In the genomic region with DNA sequence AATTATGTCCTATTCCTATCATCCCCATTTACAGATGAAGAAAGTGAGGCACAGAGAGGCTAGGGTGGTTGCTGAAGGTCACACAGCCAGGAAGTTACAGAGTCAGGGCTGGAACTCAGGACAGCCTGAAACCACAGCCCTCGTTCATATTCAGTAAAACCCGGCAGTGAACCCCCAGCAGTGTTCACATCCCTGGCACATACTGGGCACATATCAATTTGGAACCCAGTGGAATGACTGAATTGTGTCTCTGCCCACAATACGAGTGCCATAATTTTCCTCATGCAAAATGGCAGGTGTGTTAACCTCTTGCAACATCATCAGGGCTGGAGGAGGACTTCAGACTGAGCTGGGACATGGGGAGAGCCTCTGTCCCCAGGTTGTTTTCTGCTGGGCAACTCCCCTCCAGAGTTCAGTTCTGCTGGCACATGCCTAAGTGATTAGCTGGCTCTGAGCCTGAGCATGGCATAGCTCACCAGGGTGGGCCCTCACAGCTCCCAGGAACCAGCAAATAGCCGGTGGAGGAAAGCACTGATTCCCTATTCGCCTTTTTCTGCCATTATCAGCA, we compare ENCODE assay signal across 11 cellular contexts. TPM values are rescaled to one million over a fixed set of nuclear protein-coding genes. Genes with fewer than 3 reads are reported as not detected.
DNase-seq lines count a peak whose midpoint lies in the region; ATAC-seq and TF ChIP-seq lines count a peak whose summit lies in the region.
"Had no signal": no experiment of that assay in that cellular context is flagged by ENCODE, and none has a peak within 500 bp of the region (broad histone marks: within the 10 kb centered on the region; RNA-seq: fewer than 3 reads in every experiment).

No MANE protein-coding gene starts in this region.

- H3K27ac Mint-ChIP-seq in IgD-negative memory B cell (peak overlapping the region in 2 of 3 donors; percentile 80), brain (no peak overlapping the region)

- peaks cover 1% of the 10 kb centered on the region for H3K36me3 Mint-ChIP-seq in IgD-negative memory B cell
- no peaks in the 10 kb centered on the region for H3K36me3 Mint-ChIP-seq in brain

- DNase-seq in mucosa of descending colon (peak; percentile 69 to 78 (median 74)), MM.1S (no peak), middle frontal gyrus (ENCODE audit: extremely low spot score, low spot score) (no peak), HK-2 (ENCODE audit: unreplicated experiment) (no peak), UCSD-AML1 (lab: John Stamatoyannopoulos, UW; ENCODE audit: unreplicated experiment) (no peak)
- DNase-seq: NCI-H2081 had no signal

- H3K79me2 ChIP-seq in ACC112 (ENCODE audit: control insufficient read depth, insufficient read depth, low read length, unreplicated experiment) = peaks cover 29% of the 10 kb centered on the region
- H3K79me2 ChIP-seq in MM.1S (ENCODE audit: low read length) = peaks cover 29% of the 10 kb centered on the region

- no peaks in the 10 kb centered on the region for H3K36me3 ChIP-seq in ACC112 (ENCODE audit: insufficient read depth, low read length)
- no peaks in the 10 kb centered on the region for H3K36me3 ChIP-seq in mucosa of descending colon (ENCODE audit: low read depth)
- no peaks in the 10 kb centered on the region for H3K36me3 ChIP-seq in MM.1S (replicated peaks; ENCODE audit: insufficient read depth, low read length)
- H3K36me3 ChIP-seq: brain microvascular endothelial cell had no signal

- H3K9me3 ChIP-seq in mucosa of descending colon (no peaks in the 10 kb centered on the region), MM.1S (replicated peaks; ENCODE audit: insufficient read depth, low read length) (no peaks in the 10 kb centered on the region)
- H3K9me3 ChIP-seq: SJCRH30 had no signal

- H3K27me3 ChIP-seq in ACC112 (ENCODE audit: insufficient read depth, low read length) = no peaks in the 10 kb centered on the region
- H3K27me3 ChIP-seq in MM.1S (replicated peaks; ENCODE audit: insufficient read depth, low read length) = no peaks in the 10 kb centered on the region
- H3K27me3 ChIP-seq: brain microvascular endothelial cell, SJCRH30 had no signal

- H3K9me2 ChIP-seq in MM.1S (replicated peaks; ENCODE audit: insufficient read depth, low read length) = no peaks in the 10 kb centered on the region

- peaks cover 3% of the 10 kb centered on the region; the same call in 1 of the 2 replicates for H4K20me1 ChIP-seq in MM.1S (ENCODE audit: insufficient read depth, low read length)

- H3K4me3 ChIP-seq in ACC112 (ENCODE audit: low read depth, low read length) (no peak overlapping the region), mucosa of descending colon (no peak overlapping the region), MM.1S (ENCODE audit: low read length) (no peak overlapping the region)
- H3K4me3 ChIP-seq: SJCRH30 had no signal

- H3K27ac ChIP-seq in ACC112 (ENCODE audit: low read depth, low read length) = peak overlapping the region; percentile 2; the same call in 1 of the 2 replicates
- H3K27ac ChIP-seq in MM.1S (ENCODE audit: low read length) = no peak overlapping the region
- H3K27ac ChIP-seq: brain microvascular endothelial cell, SJCRH30 had no signal

- H2AFZ ChIP-seq in ACC112 (ENCODE audit: low read length, unreplicated experiment) (peak overlapping the region; percentile 48), MM.1S (ENCODE audit: low read length) (no peak overlapping the region)

- no peak for TF ChIP-seq CTCF in brain (conservative IDR thresholded peaks at IDR 0.05)
- TF ChIP-seq CTCF in mucosa of descending colon (IDR thresholded peaks at IDR 0.05) = no peak
- TF ChIP-seq CTCF in MM.1S (IDR thresholded peaks at IDR 0.05; ENCODE audit: low read length) = no peak

- H3K4me3 Mint-ChIP-seq in IgD-negative memory B cell (peak overlapping the region in 2 of 4 donors; percentile 23 to 98), brain (peak overlapping the region in 4 of 5 experiments; percentile 34 to 100 (median 58))

- H3K9me3 Mint-ChIP-seq in IgD-negative memory B cell (peaks cover 0 to 3% (median 0%) of the 10 kb centered on the region in 3 donors), brain (peaks cover 0 to 4% (median 0%) of the 10 kb centered on the region in 5 experiments)

- H3K27me3 Mint-ChIP-seq in IgD-negative memory B cell (no peaks in the 10 kb centered on the region), brain (peaks cover 15% of the 10 kb centered on the region)

- peaks cover 30% of the 10 kb centered on the region for H3K4me1 ChIP-seq in ACC112 (ENCODE audit: control insufficient read depth, insufficient read depth, low read length, unreplicated experiment)
- peaks cover 20% of the 10 kb centered on the region for H3K4me1 ChIP-seq in mucosa of descending colon (ENCODE audit: low read depth)
- H3K4me1 ChIP-seq in MM.1S (ENCODE audit: low read length) = no peaks in the 10 kb centered on the region

- H3K4me2 ChIP-seq in MM.1S (ENCODE audit: low read depth, low read length) = no peak overlapping the region

- peak; percentile 71 for ATAC-seq in mucosa of descending colon

- H3K9ac ChIP-seq in MM.1S (ENCODE audit: low read length) = no peak overlapping the region

- H3K4me1 Mint-ChIP-seq in IgD-negative memory B cell (peaks cover 8 to 25% (median 24%) of the 10 kb centered on the region in 3 donors), brain (peaks cover 46% of the 10 kb centered on the region)

- intact Hi-C loops in mucosa of descending colon (cut with DNase I, micrococcal nuclease) = no loop called here

- H3F3A ChIP-seq in MM.1S (ENCODE audit: insufficient read depth, low read length) = no peaks in the 10 kb centered on the region

RNA-seq across cellular contexts. Expression of gene PPP1CC, which starts 2.1 kb away (rescaled TPM):
- polyA plus RNA-seq in IgD-negative memory B cell (184 TPM), brain (ENCODE audit: insufficient read depth, low read depth, low replicate concordance) (65.4 TPM)
- total RNA-seq in mucosa of descending colon = 100 to 1,000 TPM; 145 to 171 (median 161) TPM

RNA-seq across cellular contexts. Expression of gene HVCN1, which starts 55.9 kb away (rescaled TPM):
- 441 TPM for polyA plus RNA-seq in IgD-negative memory B cell
- 7.7 TPM for polyA plus RNA-seq in brain (ENCODE audit: insufficient read depth, low read depth, low replicate concordance)
- 1 to 10 TPM; 1.6 to 5.6 (median 3.5) TPM for total RNA-seq in mucosa of descending colon

Comparison
In these comparisons a context has a peak if more than half of its experiments do, and no peak if none do; other contexts are left out.
1. H3K27ac Mint-ChIP-seq: peak in IgD-negative memory B cell (2 of 3); none in brain (0 of 5).
2. DNase-seq: peak in mucosa of descending colon (3 of 3); none in MM.1S (single experiment), middle frontal gyrus (single experiment), HK-2 (single experiment) and UCSD-AML1 (single experiment).
3. RNA of gene HVCN1, which starts 55.9 kb away (polyA plus RNA-seq): 441 TPM in IgD-negative memory B cell (single experiment); 7.7 TPM in brain (single experiment); every median in the first group is over 10 times any median in the second.